8 cellular contexts compared by ENCODE assay signal in the genomic region with DNA sequence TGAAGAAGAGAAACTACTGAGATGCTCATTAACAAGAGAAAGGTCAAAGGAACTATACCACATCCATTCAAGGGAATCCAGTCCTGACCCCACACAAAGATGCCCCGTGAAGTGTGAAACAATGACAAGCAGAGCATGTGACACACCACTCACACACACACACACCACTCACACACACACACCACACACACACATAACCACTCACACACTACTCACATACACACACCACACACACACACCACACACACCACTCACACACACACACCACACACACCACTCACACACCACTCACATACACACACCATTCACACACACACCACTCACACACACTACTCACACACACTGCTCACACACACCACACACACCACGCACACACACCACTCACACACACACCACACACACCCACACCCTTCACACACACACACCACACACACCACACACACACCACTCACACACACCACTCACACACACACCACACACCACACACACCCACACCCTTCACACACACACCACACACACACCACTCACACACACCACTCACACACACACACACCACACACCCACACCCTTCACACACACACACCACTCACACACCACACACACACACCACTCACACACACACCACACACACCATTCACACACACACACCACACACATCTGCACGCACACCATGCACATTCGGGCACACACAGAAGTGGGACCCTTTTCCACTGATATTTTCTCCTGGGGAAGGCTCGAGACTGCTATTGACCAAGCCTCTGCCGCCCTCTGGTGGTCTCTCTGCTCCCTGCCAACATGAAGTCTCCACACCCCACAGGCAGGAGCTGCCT. TPM values are rescaled to one million over a fixed set of nuclear protein-coding genes. Genes with fewer than 3 reads are reported as not detected.
DNase-seq lines count a peak whose midpoint lies in the region; ATAC-seq and TF ChIP-seq lines count a peak whose summit lies in the region.

No MANE protein-coding gene starts in this region.

- peak overlapping the region; percentile 28 for H3K27ac Mint-ChIP-seq in CD8-positive, alpha-beta T cell
- peak overlapping the region in 9 of 10 donors; percentile 30 to 95 (median 74) for H3K27ac Mint-ChIP-seq in naive thymus-derived CD8-positive, alpha-beta T cell

- BruUV-seq in PC-3 (replicated peaks; lab: Mats Ljungman, UMichigan) = no TSS peak

- POLR2A ChIA-PET in CD8-positive, alpha-beta T cell (lab: Charles Lee) = interaction anchor here (0.6 to 1.9 kb wide), 4 partner anchors 18 to 179 kb away, joined by 3 to 13 read pairs (median 4); a partner anchor contains a TSS
- POLR2A ChIA-PET in PC-3 (lab: Charles Lee; ENCODE audit: unreplicated experiment) = no interaction called here
- POLR2A ChIA-PET in naive thymus-derived CD8-positive, alpha-beta T cell (lab: Charles Lee) = interaction anchor here (0.7 to 1.5 kb wide), 8 partner anchors 9 to 179 kb away, joined by 3 to 8 read pairs (median 4); no protein-coding TSS in a partner anchor

- H3K36me3 ChIP-seq in CD8-positive, alpha-beta T cell (ENCODE audit: insufficient read depth, low read length) = peaks cover 6% of the 10 kb centered on the region
- H3K36me3 ChIP-seq in PC-3 (ENCODE audit: low read depth, low read length) = no peaks in the 10 kb centered on the region
- peaks cover 41 to 88% (median 58%) of the 10 kb centered on the region in 4 donors for H3K36me3 ChIP-seq in esophagus muscularis mucosa

- no peak overlapping the region for H3K4me2 ChIP-seq in PC-3 (ENCODE audit: low read length)

- TF ChIP-seq CTCF in CD8-positive, alpha-beta T cell (IDR thresholded peaks at IDR 0.05) = peak; percentile 69
- TF ChIP-seq CTCF in PC-3 (conservative IDR thresholded peaks at IDR 0.05; ENCODE audit: low read depth, low read length) (peak; percentile 87), esophagus muscularis mucosa (IDR thresholded peaks at IDR 0.05) (peak; percentile 85 to 89 (median 86))

- H3K27me3 Mint-ChIP-seq in CD8-positive, alpha-beta T cell (ENCODE audit: low read depth) = no peaks in the 10 kb centered on the region
- no peaks in the 10 kb centered on the region for H3K27me3 Mint-ChIP-seq in naive thymus-derived CD8-positive, alpha-beta T cell

- peaks cover 8% of the 10 kb centered on the region for H3K4me1 ChIP-seq in CD8-positive, alpha-beta T cell (ENCODE audit: insufficient read depth, low read length)
- no peaks in the 10 kb centered on the region for H3K4me1 ChIP-seq in PC-3 (ENCODE audit: insufficient read depth, low read length)
- H3K4me1 ChIP-seq in esophagus muscularis mucosa = peaks cover 0 to 5% (median 2%) of the 10 kb centered on the region in 4 donors

- H3K79me2 ChIP-seq in PC-3 (ENCODE audit: low read length) = no peaks in the 10 kb centered on the region

- WGBS in esophagus muscularis mucosa = 30% methylated on average over 6 of the region's 6 CpGs

- peaks cover 4% of the 10 kb centered on the region for H3K4me1 Mint-ChIP-seq in CD8-positive, alpha-beta T cell (ENCODE audit: low read depth)
- peaks cover 5 to 16% (median 10%) of the 10 kb centered on the region in 4 donors for H3K4me1 Mint-ChIP-seq in naive thymus-derived CD8-positive, alpha-beta T cell

- no peaks in the 10 kb centered on the region for H3F3A ChIP-seq in PC-3 (ENCODE audit: low read length, unreplicated experiment)

- CTCF ChIA-PET in CD8-positive, alpha-beta T cell (lab: Charles Lee) = interaction anchor here (0.5 to 12.1 kb wide), 34 partner anchors 8 to 505 kb away, joined by 3 to 224 read pairs (median 5); a partner anchor contains a TSS
- CTCF ChIA-PET in PC-3 (lab: Charles Lee) = interaction anchor here (0.5 to 2.0 kb wide), 3 partner anchors 11 to 179 kb away, joined by 4 to 18 read pairs (median 7); no protein-coding TSS in a partner anchor

- peak; percentile 71 to 91 (median 81) for DNase-seq in CD8-positive, alpha-beta T cell
- DNase-seq in HuH-7 (ENCODE audit: low spot score) (peak; percentile 96), PC-3 (peak; percentile 75), activated T-cell treated with anti-CD3 and anti-CD28 coated beads for 24 hours (ENCODE audit: low read depth) (peak; percentile 71), esophagus muscularis mucosa (ENCODE audit: extremely low spot score) (peak; percentile 94)
- DNase-seq in naive thymus-derived CD8-positive, alpha-beta T cell = peak; percentile 68 to 92 (median 80)
- DNase-seq in stimulated activated CD8-positive, alpha-beta memory T cell treated with anti-CD3 and anti-CD28 coated beads, Interleukin-7, amount 100 ng/mL, for 48 hours (ENCODE audit: extremely low read depth in 1 of 2, low read depth in 1 of 2) = peak; percentile 59 to 67

- intact Hi-C loops in CD8-positive, alpha-beta T cell (cut with DNase I, micrococcal nuclease) = loop anchor here (1.0 to 10.0 kb wide), 5 partner anchors 38 to 179 kb away; no protein-coding TSS in a partner anchor
- intact Hi-C loops in PC-3 (cut with micrococcal nuclease) = loop anchor here (1.0 kb wide), 1 partner anchor 179 kb away; no protein-coding TSS in a partner anchor
- intact Hi-C loops in esophagus muscularis mucosa (cut with DNase I) = loop anchor here (1.0 kb wide), 1 partner anchor 178 kb away; no protein-coding TSS in a partner anchor

- H3K27ac ChIP-seq in CD8-positive, alpha-beta T cell (ENCODE audit: low read depth, low read length) = no peak overlapping the region
- H3K27ac ChIP-seq in PC-3 (ENCODE audit: low read length) (no peak overlapping the region), esophagus muscularis mucosa (replicated peaks in 1 of 4) (no peak overlapping the region)

- peak; percentile 91 for ATAC-seq in CD8-positive, alpha-beta T cell
- ATAC-seq in PC-3 = peak; percentile 97
- peak; percentile 90 to 97 for ATAC-seq in naive thymus-derived CD8-positive, alpha-beta T cell
- no peak for ATAC-seq in GM19452 (IDR thresholded peaks at IDR 0.05; ENCODE audit: unreplicated experiment)

- peaks cover 38% of the 10 kb centered on the region for H3K36me3 Mint-ChIP-seq in CD8-positive, alpha-beta T cell
- peaks cover 14 to 29% (median 17%) of the 10 kb centered on the region in 3 donors for H3K36me3 Mint-ChIP-seq in naive thymus-derived CD8-positive, alpha-beta T cell

- no peak overlapping the region for H2AFZ ChIP-seq in PC-3 (ENCODE audit: low read length)

- H3K27me3 ChIP-seq in CD8-positive, alpha-beta T cell (ENCODE audit: insufficient read depth, low read length) = no peaks in the 10 kb centered on the region
- H3K27me3 ChIP-seq in PC-3 (ENCODE audit: low read length) = no peaks in the 10 kb centered on the region
- H3K27me3 ChIP-seq in esophagus muscularis mucosa = no peaks in the 10 kb centered on the region

- H3K9me2 ChIP-seq in PC-3 (replicated peaks; ENCODE audit: low read length) = no peaks in the 10 kb centered on the region

- TF ChIP-seq POLR2A in esophagus muscularis mucosa (IDR thresholded peaks at IDR 0.05; ENCODE audit: low read depth) = no peak

- no peak for TF ChIP-seq EP300 in esophagus muscularis mucosa (IDR thresholded peaks at IDR 0.05)

- H3K9ac ChIP-seq in PC-3 (ENCODE audit: low read length) = no peak overlapping the region

- H3K9me3 Mint-ChIP-seq in CD8-positive, alpha-beta T cell = peaks cover 7% of the 10 kb centered on the region
- H3K9me3 Mint-ChIP-seq in naive thymus-derived CD8-positive, alpha-beta T cell = peaks cover 0 to 6% (median 0%) of the 10 kb centered on the region in 9 donors

- H3K9me3 ChIP-seq in CD8-positive, alpha-beta T cell (ENCODE audit: low read length) = no peaks in the 10 kb centered on the region
- H3K9me3 ChIP-seq in PC-3 (ENCODE audit: low read length) (no peaks in the 10 kb centered on the region), esophagus muscularis mucosa (no peaks in the 10 kb centered on the region)

- no peaks in the 10 kb centered on the region for H4K20me1 ChIP-seq in PC-3 (ENCODE audit: low read length)

- H3K4me3 Mint-ChIP-seq in CD8-positive, alpha-beta T cell = no peak overlapping the region
- H3K4me3 Mint-ChIP-seq in naive thymus-derived CD8-positive, alpha-beta T cell = peak overlapping the region in 3 of 10 donors; percentile 8 to 64 (median 25)

- no peak overlapping the region for H3K4me3 ChIP-seq in CD8-positive, alpha-beta T cell (ENCODE audit: low read depth, low read length)
- H3K4me3 ChIP-seq in PC-3 (ENCODE audit: low read length) = no peak overlapping the region
- H3K4me3 ChIP-seq in esophagus muscularis mucosa = no peak overlapping the region

RNA-seq across cellular contexts. Expression of a gene that starts 32.0 kb away (rescaled TPM):
- 10 to 100 TPM; 10.5 to 11.0 TPM for total RNA-seq in CD8-positive, alpha-beta T cell
- total RNA-seq in PC-3 (2014; rRNA removed) = 204 and 205 TPM in 2 replicates
- total RNA-seq in esophagus muscularis mucosa = 100 to 1,000 TPM; 141 to 231 (median 196) TPM
- total RNA-seq in naive thymus-derived CD8-positive, alpha-beta T cell = 10 to 100 TPM; 40.7 to 43.0 TPM
- polyA plus RNA-seq in naive thymus-derived CD8-positive, alpha-beta T cell = 10 to 100 TPM; 92.1 to 97.2 (median 92.6) TPM

RNA-seq across cellular contexts. Expression of a gene that starts 32.1 kb away (rescaled TPM):
- total RNA-seq in CD8-positive, alpha-beta T cell = 10 to 100 TPM; 11.0 to 14.1 TPM
- 23.0 and 32.1 TPM in 2 replicates for total RNA-seq in PC-3 (2014; rRNA removed)
- total RNA-seq in esophagus muscularis mucosa = 10 to 100 TPM; 12.9 to 27.2 (median 23.9) TPM
- 10 to 100 TPM; 33.4 to 33.8 TPM for total RNA-seq in naive thymus-derived CD8-positive, alpha-beta T cell
- polyA plus RNA-seq in naive thymus-derived CD8-positive, alpha-beta T cell = 10 to 100 TPM in 2 of 3 donors, 1 to 10 TPM in 1; 6.5 to 14.9 (median 10.6) TPM

RNA-seq across cellular contexts. Expression of a gene that starts 54.9 kb away (rescaled TPM):
- 1 to 10 TPM; 5.8 to 6.9 TPM for total RNA-seq in CD8-positive, alpha-beta T cell
- total RNA-seq in PC-3 (2014; rRNA removed) (27.0 and 28.8 TPM in 2 replicates), esophagus muscularis mucosa (1 to 10 TPM; 4.6 to 8.7 (median 6.8) TPM)
- 10 to 100 TPM; 11.0 to 12.5 TPM for total RNA-seq in naive thymus-derived CD8-positive, alpha-beta T cell
- polyA plus RNA-seq in naive thymus-derived CD8-positive, alpha-beta T cell = 10 to 100 TPM; 12.2 to 18.7 (median 17.3) TPM

RNA-seq across cellular contexts. Expression of a gene that starts 54.9 kb away (rescaled TPM):
- total RNA-seq in CD8-positive, alpha-beta T cell = 10 to 100 TPM; 21.5 to 22.9 TPM
- total RNA-seq in PC-3 (2014; rRNA removed) (7.8 and 12.2 TPM in 2 replicates), esophagus muscularis mucosa (10 to 100 TPM in 2 of 4 donors, 1 to 10 TPM in 2; 5.6 to 14.8 (median 11.1) TPM)
- 10 to 100 TPM; 30.9 to 33.0 TPM for total RNA-seq in naive thymus-derived CD8-positive, alpha-beta T cell
- 10 to 100 TPM in 2 of 3 donors, 1 to 10 TPM in 1; 7.0 to 14.3 (median 13.4) TPM for polyA plus RNA-seq in naive thymus-derived CD8-positive, alpha-beta T cell
